28 cellular contexts compared by ENCODE assay signal in the genomic region with DNA sequence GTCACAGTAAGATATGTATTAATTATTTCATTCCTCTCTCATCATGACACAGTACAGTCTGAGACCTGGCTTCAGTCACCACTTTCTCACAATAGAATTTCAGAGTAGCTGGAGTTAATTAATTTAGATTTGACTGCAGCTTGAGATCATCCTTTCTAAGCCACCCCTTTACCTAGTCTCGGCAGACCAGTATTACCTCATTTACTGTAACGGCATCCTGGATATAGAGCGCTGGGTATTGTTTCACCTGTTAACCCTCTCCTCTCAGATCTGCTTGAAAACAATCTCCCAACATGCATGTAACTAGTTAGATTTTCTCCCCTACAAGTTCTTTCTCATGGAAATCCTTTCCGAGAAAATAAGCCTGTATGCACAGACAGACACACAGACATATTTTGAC.
"Had no signal": no experiment of that assay in that cellular context is flagged by ENCODE, and none has a peak within 500 bp of the region (broad histone marks: within the 10 kb centered on the region; RNA-seq: fewer than 3 reads in every experiment).

No MANE protein-coding gene starts in this region.

- H3K36me3 Mint-ChIP-seq: mesothelial cell of epicardium; naive B cell; natural killer cell treated with Interleukin-12 subunit alpha and Interleukin-12 subunit beta and Interleukin-15 and Interleukin-18, amount 100 ng/mL, for 72 hours; stimulated activated memory B cell treated with anti-CD40 and anti-IgM and Interleukin-4, amounts not matched to agents 10 μg/mL and 1 μg/mL and 100 μg/mL, for 72 hours had no signal

- H3K4me3 Mint-ChIP-seq: dendritic cell treated with granulocyte-macrophage colony-stimulating factor and Interleukin-4, amounts not matched to agents 40 ng/mL and 50 ng/mL, for 4 days; endodermal cell; mesothelial cell of epicardium; naive B cell; natural killer cell treated with Interleukin-12 subunit alpha and Interleukin-12 subunit beta and Interleukin-15 and Interleukin-18, amount 100 ng/mL, for 72 hours; neural crest cell; stimulated activated memory B cell treated with anti-CD40 and anti-IgM and Interleukin-4, amounts not matched to agents 10 μg/mL and 1 μg/mL and 100 μg/mL, for 72 hours; stimulated activated naive CD8-positive, alpha-beta T cell treated with anti-CD3 and anti-CD28 coated beads, Interleukin-15, amount 100 ng/mL, for 72 hours had no signal

- H3K9me3 Mint-ChIP-seq: dendritic cell treated with granulocyte-macrophage colony-stimulating factor and Interleukin-4, amounts not matched to agents 40 ng/mL and 50 ng/mL, for 4 days; endodermal cell; mesothelial cell of epicardium; natural killer cell treated with Interleukin-12 subunit alpha and Interleukin-12 subunit beta and Interleukin-15 and Interleukin-18, amount 100 ng/mL, for 72 hours; neural crest cell; stimulated activated memory B cell treated with anti-CD40 and anti-IgM and Interleukin-4, amounts not matched to agents 10 μg/mL and 1 μg/mL and 100 μg/mL, for 72 hours; stimulated activated naive CD8-positive, alpha-beta T cell treated with anti-CD3 and anti-CD28 coated beads, Interleukin-15, amount 100 ng/mL, for 72 hours had no signal

- DNase-seq: colonic mucosa; effector CD8-positive, alpha-beta T cell; endodermal cell; foreskin fibroblast; gastrocnemius medialis; head of caudate nucleus; mesenchymal stem cell; mucosa of descending colon; naive B cell; stimulated activated CD4-positive, alpha-beta T cell treated with anti-CD3 and anti-CD28 coated beads, Interleukin-2, amount 100 ng/mL, for 24 hours; stimulated activated CD4-positive, alpha-beta T cell treated with anti-CD3 and anti-CD28 coated beads, Interleukin-4, amount 100 ng/mL, for 24 hours; stimulated activated naive CD8-positive, alpha-beta T cell treated with anti-CD3 and anti-CD28 coated beads, Interleukin-15, amount 100 ng/mL, for 72 hours; transverse colon; upper lobe of right lung; uterus had no signal

- H3K27ac Mint-ChIP-seq: dendritic cell treated with granulocyte-macrophage colony-stimulating factor and Interleukin-4, amounts not matched to agents 40 ng/mL and 50 ng/mL, for 4 days; endodermal cell; mesothelial cell of epicardium; natural killer cell treated with Interleukin-12 subunit alpha and Interleukin-12 subunit beta and Interleukin-15 and Interleukin-18, amount 100 ng/mL, for 72 hours; stimulated activated memory B cell treated with anti-CD40 and anti-IgM and Interleukin-4, amounts not matched to agents 10 μg/mL and 1 μg/mL and 100 μg/mL, for 72 hours; stimulated activated naive CD8-positive, alpha-beta T cell treated with anti-CD3 and anti-CD28 coated beads, Interleukin-15, amount 100 ng/mL, for 72 hours had no signal

- H3K27ac ChIP-seq: colonic mucosa, epithelial cell of prostate, gastrocnemius medialis, prostate gland, right atrium auricular region, suprapubic skin, transverse colon, upper lobe of right lung, uterus had no signal

- H3K4me1 ChIP-seq: colonic mucosa, gastrocnemius medialis, prostate gland, right atrium auricular region, suprapubic skin, transverse colon, upper lobe of right lung, uterus had no signal

- H3K36me3 ChIP-seq: colonic mucosa, gastrocnemius medialis, prostate gland, right atrium auricular region, suprapubic skin, transverse colon, upper lobe of right lung, uterus had no signal

- H3K4me3 ChIP-seq: colonic mucosa, gastrocnemius medialis, lung, mucosa of descending colon, prostate gland, right atrium auricular region, suprapubic skin, transverse colon, upper lobe of right lung, uterus had no signal

- H3K27me3 Mint-ChIP-seq: dendritic cell treated with granulocyte-macrophage colony-stimulating factor and Interleukin-4, amounts not matched to agents 40 ng/mL and 50 ng/mL, for 4 days; naive B cell; stimulated activated memory B cell treated with anti-CD40 and anti-IgM and Interleukin-4, amounts not matched to agents 10 μg/mL and 1 μg/mL and 100 μg/mL, for 72 hours; stimulated activated naive CD8-positive, alpha-beta T cell treated with anti-CD3 and anti-CD28 coated beads, Interleukin-15, amount 100 ng/mL, for 72 hours had no signal

- ATAC-seq: esophagus mucosa; gastrocnemius medialis; left lobe of liver; mucosa of descending colon; natural killer cell treated with Interleukin-12 subunit alpha and Interleukin-12 subunit beta and Interleukin-15 and Interleukin-18, amount 100 ng/mL, for 72 hours; sciatic nerve; stimulated activated memory B cell treated with anti-CD40 and anti-IgM and Interleukin-4, amounts not matched to agents 10 μg/mL and 1 μg/mL and 100 μg/mL, for 72 hours; stimulated activated naive CD8-positive, alpha-beta T cell treated with anti-CD3 and anti-CD28 coated beads, Interleukin-15, amount 100 ng/mL, for 72 hours; upper lobe of right lung had no signal

- H3K4me1 Mint-ChIP-seq: endodermal cell; naive B cell; neural crest cell; stimulated activated memory B cell treated with anti-CD40 and anti-IgM and Interleukin-4, amounts not matched to agents 10 μg/mL and 1 μg/mL and 100 μg/mL, for 72 hours had no signal

- H3K27me3 ChIP-seq: colonic mucosa, gastrocnemius medialis, right atrium auricular region, suprapubic skin, transverse colon, upper lobe of right lung, uterus had no signal

- H3K9me3 ChIP-seq: colonic mucosa, gastrocnemius medialis, mucosa of descending colon, prostate gland, right atrium auricular region, suprapubic skin, transverse colon, upper lobe of right lung, uterus had no signal
